1 cellular context compared by ENCODE assay signal in genomic region chr2:25877431-25878360, GRCh38.
TF ChIP-seq lines count a peak whose summit lies in the region.

No MANE protein-coding gene starts in this region.

TF ChIP-seq in HepG2, 621 proteins besides CTCF, POLR2A, EP300 and RAD21 (continued from another document and continues in another):
- TF ChIP-seq USF2 (IDR thresholded peaks at IDR 0.05; ENCODE audit: low read depth, low read length) (no peak), USF2 (CRISPR knock-in tag; IDR thresholded peaks at IDR 0.05; ENCODE audit: borderline replicate concordance) (peak; percentile 12; the same call in 1 of the 2 replicates), GZF1 (CRISPR knock-in tag; IDR thresholded peaks at IDR 0.05) (no peak), ZNF20 (CRISPR knock-in tag; IDR thresholded peaks at IDR 0.05) (peak; percentile 68; the same call in 1 of the 2 replicates), KAT2B (IDR thresholded peaks at IDR 0.05; ENCODE audit: borderline replicate concordance, low read depth, low read length) (no peak), ZNF670 (CRISPR knock-in tag; IDR thresholded peaks at IDR 0.05; ENCODE audit: borderline replicate concordance) (no peak), ZSCAN9 (CRISPR knock-in tag; IDR thresholded peaks at IDR 0.05; ENCODE audit: borderline replicate concordance) (0 out of 2 replicates have a peak, but pooled peaks have one; percentile 36), CERS6 (CRISPR knock-in tag; IDR thresholded peaks at IDR 0.05) (no peak), ZFP90 (CRISPR knock-in tag; IDR thresholded peaks at IDR 0.05; ENCODE audit: borderline replicate concordance) (peak; percentile 41; the same call in 1 of the 2 replicates), ISL2 (CRISPR knock-in tag; IDR thresholded peaks at IDR 0.05) (0 out of 2 replicates have a peak, but pooled peaks have one; percentile 2), ATF6 (CRISPR knock-in tag; conservative IDR thresholded peaks at IDR 0.05) (no peak), PTBP1 (IDR thresholded peaks at IDR 0.05; ENCODE audit: low read depth, low read length, poor library complexity, severe bottlenecking) (peak; percentile 29), HCFC1 (IDR thresholded peaks at IDR 0.05; ENCODE audit: low read depth, low read length) (peak; percentile 80), HNRNPLL (IDR thresholded peaks at IDR 0.05; ENCODE audit: low read depth, low read length, poor library complexity, severe bottlenecking) (no peak), ETV6 (CRISPR knock-in tag; conservative IDR thresholded peaks at IDR 0.05) (no peak; the same call in 1 of the 2 replicates), NFAT5 (CRISPR knock-in tag; IDR thresholded peaks at IDR 0.05) (no peak), SP2 (CRISPR knock-in tag; IDR thresholded peaks at IDR 0.05) (no peak), SSRP1 (CRISPR knock-in tag; IDR thresholded peaks at IDR 0.05) (no peak), ZKSCAN5 (CRISPR knock-in tag; IDR thresholded peaks at IDR 0.05) (no peak), FUBP1 (CRISPR knock-in tag; IDR thresholded peaks at IDR 0.05; ENCODE audit: borderline replicate concordance) (no peak), HNF4G (IDR thresholded peaks at IDR 0.05; ENCODE audit: borderline replicate concordance, low read depth, low read length) (no peak), HNF4G (CRISPR knock-in tag; IDR thresholded peaks at IDR 0.05; ENCODE audit: borderline replicate concordance, low read depth) (no peak), PITX1 (CRISPR knock-in tag; IDR thresholded peaks at IDR 0.05) (no peak), TGIF2 (CRISPR knock-in tag; IDR thresholded peaks at IDR 0.05) (0 out of 2 replicates have a peak, but pooled peaks have one; percentile 29), ZNF34 (CRISPR knock-in tag; IDR thresholded peaks at IDR 0.05; ENCODE audit: borderline replicate concordance) (peak; percentile 40; the same call in 1 of the 2 replicates), NFRKB (IDR thresholded peaks at IDR 0.05) (no peak), ZNF3 (CRISPR knock-in tag; IDR thresholded peaks at IDR 0.05) (no peak), IRF2 (CRISPR knock-in tag; IDR thresholded peaks at IDR 0.05) (0 out of 2 replicates have a peak, but pooled peaks have one; percentile 46), CBFB (CRISPR knock-in tag; IDR thresholded peaks at IDR 0.05) (no peak), GPBP1L1 (CRISPR knock-in tag; IDR thresholded peaks at IDR 0.05) (no peak), ZBTB43 (CRISPR knock-in tag; conservative IDR thresholded peaks at IDR 0.05) (peak; percentile 64; the same call in 1 of the 2 replicates), SP140L (CRISPR knock-in tag; IDR thresholded peaks at IDR 0.05; ENCODE audit: borderline replicate concordance) (0 out of 2 replicates have a peak, but pooled peaks have one; percentile 32), ZC3H4 (CRISPR knock-in tag; IDR thresholded peaks at IDR 0.05; ENCODE audit: borderline replicate concordance) (no peak), SIN3A (IDR thresholded peaks at IDR 0.05; ENCODE audit: borderline replicate concordance, low read depth, low read length) (no peak; the same call in 1 of the 2 replicates), RFX3 (CRISPR knock-in tag; IDR thresholded peaks at IDR 0.05) (peak; percentile 33; the same call in 1 of the 2 replicates), ZMAT3 (CRISPR knock-in tag; conservative IDR thresholded peaks at IDR 0.05) (no peak; the same call in 1 of the 2 replicates), ZNF687 (CRISPR knock-in tag; IDR thresholded peaks at IDR 0.05) (peak; percentile 70; the same call in 1 of the 2 replicates), KMT2B (CRISPR knock-in tag; IDR thresholded peaks at IDR 0.05) (peak; percentile 59), ZNF652 (CRISPR knock-in tag; IDR thresholded peaks at IDR 0.05; ENCODE audit: borderline replicate concordance, low read depth) (no peak)
